Comparison of ENCODE assay signal across 11 cellular contexts in the genomic region with DNA sequence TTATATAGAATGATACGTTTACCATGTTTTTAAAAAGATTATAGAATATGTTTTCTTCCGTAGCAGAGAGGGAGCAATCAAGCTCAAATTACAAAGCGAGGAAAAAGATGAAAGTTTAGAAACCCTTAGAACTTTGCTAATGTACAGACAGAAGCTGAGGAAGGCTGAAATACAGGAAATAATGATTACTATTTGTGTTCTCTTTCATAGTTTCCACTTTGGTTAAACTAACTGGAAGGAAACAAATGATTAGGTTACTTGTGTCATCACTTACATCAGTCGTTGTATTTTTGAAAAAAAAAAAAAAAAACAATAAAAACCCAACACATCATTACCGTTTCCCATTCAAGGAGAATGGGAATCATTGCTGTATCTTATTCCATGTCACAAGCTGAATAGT.
A peak's percentile ranks its signal among the peaks of the same experiment; 100 is the strongest.
DNase-seq lines count a peak whose midpoint lies in the region; ATAC-seq, FAIRE-seq and TF ChIP-seq lines count a peak whose summit lies in the region.
"Had no signal": no experiment of that assay in that cellular context is flagged by ENCODE, and none has a peak within 500 bp of the region (broad histone marks: within the 10 kb centered on the region; RNA-seq: fewer than 3 reads in every experiment).

No MANE protein-coding gene starts in this region.

- peak overlapping the region; percentile 97 for H3K27ac Mint-ChIP-seq in activated naive CD4-positive, alpha-beta T cell treated with anti-CD3 and anti-CD28 coated beads, Interleukin-2, amount 50 U/mL, for 24 hours
- H3K27ac Mint-ChIP-seq in T-cell (peak overlapping the region; percentile 77 to 87), H9 (no peak overlapping the region)

- no peaks in the 10 kb centered on the region for H3K27me3 ChIP-seq in hepatocyte
- no peaks in the 10 kb centered on the region for H3K27me3 ChIP-seq in thoracic aorta (replicated peaks; ENCODE audit: insufficient read depth)
- H3K27me3 ChIP-seq in H9 (ENCODE audit: insufficient read depth, low read length), result no peaks in the 10 kb centered on the region
- no peaks in the 10 kb centered on the region for H3K27me3 ChIP-seq in small intestine (ENCODE audit: control insufficient read depth in 2 of 2, insufficient read depth in 2 of 2, low read length in 2 of 2)

- H2BK15ac ChIP-seq in H9 (ENCODE audit: low read depth, low read length), result no peak overlapping the region

- H2BK12ac ChIP-seq in H9 (ENCODE audit: insufficient read length, low read depth, low read length), result no peak overlapping the region

- no peak overlapping the region for H2BK20ac ChIP-seq in H9 (ENCODE audit: low read depth, low read length, poor library complexity, severe bottlenecking)

- no peak overlapping the region for H3K27ac ChIP-seq in hepatocyte
- no peak overlapping the region for H3K27ac ChIP-seq in thoracic aorta
- H3K27ac ChIP-seq in H9 (ENCODE audit: insufficient read length, low read depth, low read length), result no peak overlapping the region
- H3K27ac ChIP-seq in small intestine (ENCODE audit: low read depth in 1 of 2, low read length in 1 of 2), result no peak overlapping the region
- H3K27ac ChIP-seq: KMS-11 had no signal

- H3T11ph ChIP-seq in H9 (ENCODE audit: low read length), result no peak overlapping the region

- peak overlapping the region; percentile 15 for H3K4me2 ChIP-seq in hepatocyte
- H3K4me2 ChIP-seq in H9 (ENCODE audit: insufficient read depth, insufficient read length, low read length), result no peak overlapping the region
- H3K4me2 ChIP-seq: KMS-11 had no signal

- no peak for DNase-seq in activated naive CD4-positive, alpha-beta T cell treated with anti-CD3 and anti-CD28 coated beads, Interleukin-2, amount 50 U/mL, for 16 hours
- DNase-seq in T-cell, result no peak
- no peak for DNase-seq in hepatocyte (ENCODE audit: low spot score)
- no peak for DNase-seq in thoracic aorta (ENCODE audit: low spot score)
- DNase-seq in H9, result no peak
- no peak for DNase-seq in small intestine
- no peak for DNase-seq in GM10248 (ENCODE audit: extremely low spot score)
- DNase-seq: SIG-M5 had no signal

- no peaks in the 10 kb centered on the region for H3K27me3 Mint-ChIP-seq in activated naive CD4-positive, alpha-beta T cell treated with anti-CD3 and anti-CD28 coated beads, Interleukin-2, amount 50 U/mL, for 24 hours
- H3K27me3 Mint-ChIP-seq in T-cell, result no peaks in the 10 kb centered on the region
- no peaks in the 10 kb centered on the region for H3K27me3 Mint-ChIP-seq in H9 (ENCODE audit: low read depth)

- H2BK5ac ChIP-seq in H9 (ENCODE audit: insufficient read length, low read length), result no peak overlapping the region

- 54% methylated on average over 5 of the region's 5 CpGs for WGBS in hepatocyte (ENCODE audit: low lambda C conversion rate, missing lambda C conversion rate)
- no CpG with 5 or more reads among the region's 5 CpGs for WGBS in H9 (ENCODE audit: extremely low coverage, insufficient read length, low lambda C conversion rate)
- WGBS in small intestine, 3 donors, result 62 to 78% (median 72%) methylated on average over 5 of the region's 5 CpGs

- H3K4me1 ChIP-seq in hepatocyte (ENCODE audit: insufficient read depth), result no peaks in the 10 kb centered on the region
- H3K4me1 ChIP-seq in thoracic aorta (ENCODE audit: control insufficient read depth in 1 of 2, low read depth in 2 of 2), result peaks cover 11 to 12% of the 10 kb centered on the region in 2 donors
- no peaks in the 10 kb centered on the region for H3K4me1 ChIP-seq in H9 (ENCODE audit: insufficient read depth, low read length)
- peaks cover 0 to 3% of the 10 kb centered on the region in 2 donors for H3K4me1 ChIP-seq in small intestine (ENCODE audit: control insufficient read depth in 2 of 2, insufficient read depth in 1 of 2, low read depth in 1 of 2, low read length in 1 of 2)

- H3K36me3 ChIP-seq in hepatocyte (replicated peaks; ENCODE audit: insufficient read depth, low read depth) (no peaks in the 10 kb centered on the region), thoracic aorta (no peaks in the 10 kb centered on the region), small intestine (ENCODE audit: control insufficient read depth in 2 of 2, insufficient read depth in 2 of 2, low read length in 2 of 2) (no peaks in the 10 kb centered on the region)

- H3K4ac ChIP-seq in H9 (ENCODE audit: low read depth, low read length), result no peak overlapping the region

- peak in 2 of 4 experiments; percentile 28 to 61 for ATAC-seq in T-cell (replicated peaks in 1 of 4)
- no peak for ATAC-seq in thoracic aorta (ENCODE audit: insufficient number of reproducible peaks, low FRiP score, low read depth)

- POLR2A ChIA-PET in T-cell (lab: Charles Lee) (interaction anchor here in 1 of 2 donors (0.7 kb wide), 1 partner anchor 22 kb away, joined by 4 read pairs; no protein-coding TSS in a partner anchor), GM10248 (lab: Yijun Ruan, JAX) (no interaction called here)

- no peaks in the 10 kb centered on the region for H3K79me1 ChIP-seq in H9 (ENCODE audit: insufficient read depth, low read depth, low read length, poor library complexity, severe bottlenecking)

- H3K14ac ChIP-seq in H9 (ENCODE audit: insufficient read depth, low read length), result no peak overlapping the region

- no peak overlapping the region for H3K9ac ChIP-seq in H9 (ENCODE audit: extremely low read depth, insufficient read length, low read length)
- H3K9ac ChIP-seq: KMS-11 had no signal

- peaks cover 64% of the 10 kb centered on the region for H3K4me1 Mint-ChIP-seq in activated naive CD4-positive, alpha-beta T cell treated with anti-CD3 and anti-CD28 coated beads, Interleukin-2, amount 50 U/mL, for 24 hours
- H3K4me1 Mint-ChIP-seq in T-cell (peaks cover 38 to 44% (median 43%) of the 10 kb centered on the region in 3 donors), H9 (peaks cover 0 to 8% of the 10 kb centered on the region in 2 experiments; a peak in 2 of 4 replicates)

- H3K36me3 Mint-ChIP-seq in activated naive CD4-positive, alpha-beta T cell treated with anti-CD3 and anti-CD28 coated beads, Interleukin-2, amount 50 U/mL, for 24 hours, result peaks cover 4% of the 10 kb centered on the region
- H3K36me3 Mint-ChIP-seq in T-cell (peaks cover 4% of the 10 kb centered on the region), H9 (ENCODE audit: insufficient read depth in 1 of 3, low read depth in 3 of 3) (peaks cover 0 to 13% (median 7%) of the 10 kb centered on the region in 3 experiments; a peak in 5 of 7 replicates)

- TF ChIP-seq CTCF in hepatocyte (IDR thresholded peaks at IDR 0.05; ENCODE audit: poor library complexity), result no peak
- no peak for TF ChIP-seq CTCF in thoracic aorta (IDR thresholded peaks at IDR 0.05)
- no peak for TF ChIP-seq CTCF in H9 (conservative IDR thresholded peaks at IDR 0.05)
- TF ChIP-seq CTCF in GM10248 (IDR thresholded peaks at IDR 0.05; ENCODE audit: control extremely low read depth, extremely low read depth, low read depth, missing control alignments), result no peak

- no peak overlapping the region for H3K23ac ChIP-seq in H9 (ENCODE audit: insufficient read length, low read depth, low read length)

- H3K4me3 Mint-ChIP-seq in activated naive CD4-positive, alpha-beta T cell treated with anti-CD3 and anti-CD28 coated beads, Interleukin-2, amount 50 U/mL, for 24 hours, result peak overlapping the region; percentile 80
- peak overlapping the region; percentile 62 to 70 (median 67) for H3K4me3 Mint-ChIP-seq in T-cell
- H3K4me3 Mint-ChIP-seq in H9, result no peak overlapping the region

- H4K20me1 ChIP-seq in hepatocyte (ENCODE audit: insufficient read depth, poor library complexity, severe bottlenecking) (no peaks in the 10 kb centered on the region), H9 (ENCODE audit: control insufficient read depth, insufficient read depth, insufficient read length) (no peaks in the 10 kb centered on the region)

- peaks cover 6% of the 10 kb centered on the region for H3K9me3 Mint-ChIP-seq in activated naive CD4-positive, alpha-beta T cell treated with anti-CD3 and anti-CD28 coated beads, Interleukin-2, amount 50 U/mL, for 24 hours
- H3K9me3 Mint-ChIP-seq in T-cell (peaks cover 0 to 11% (median 5%) of the 10 kb centered on the region in 3 donors), H9 (peaks cover 8 to 12% of the 10 kb centered on the region in 2 experiments; a peak in 4 of 5 replicates)

- no peak overlapping the region for H4K8ac ChIP-seq in H9 (replicated peaks; ENCODE audit: insufficient read length, low read depth, low read length)

- no peak overlapping the region for H3K18ac ChIP-seq in H9 (ENCODE audit: insufficient read length, low read depth, low read length)

- H3K4me3 ChIP-seq in hepatocyte (no peak overlapping the region), thoracic aorta (peak overlapping the region; percentile 39), small intestine (ENCODE audit: low read depth in 1 of 2, low read length in 2 of 2) (no peak overlapping the region)

- no peaks in the 10 kb centered on the region for H3K23me2 ChIP-seq in H9 (ENCODE audit: insufficient read length, low read depth, low read length, poor library complexity, severe bottlenecking)

- CTCF ChIA-PET in T-cell (lab: Charles Lee) (interaction anchor here (0.6 to 0.7 kb wide), 3 partner anchors 330 to 393 kb away, joined by 3 to 5 read pairs (median 5); no protein-coding TSS in a partner anchor), GM10248 (lab: Yijun Ruan, JAX) (interaction anchor here (1.1 to 2.2 kb wide), 4 partner anchors 8 to 39 kb away, joined by 3 to 6 read pairs (median 4); no protein-coding TSS in a partner anchor)

- H4K5ac ChIP-seq in H9 (ENCODE audit: insufficient read length, low read depth, low read length), result no peak overlapping the region

- H3K9me2 ChIP-seq in hepatocyte (replicated peaks; ENCODE audit: insufficient read depth), result no peaks in the 10 kb centered on the region

- H3K56ac ChIP-seq in H9 (ENCODE audit: insufficient read length, low read depth, low read length), result no peak overlapping the region

- no peak overlapping the region for H2AK5ac ChIP-seq in H9 (ENCODE audit: insufficient read length, low read length)

- no peak overlapping the region for H4K91ac ChIP-seq in H9 (ENCODE audit: insufficient read length, low read depth, low read length)

- no peak for FAIRE-seq in small intestine (lab: Jason Lieb, UNC)
- FAIRE-seq: urothelium cell line had no signal

- H3K79me2 ChIP-seq in hepatocyte, result no peaks in the 10 kb centered on the region
- H3K79me2 ChIP-seq in H9 (ENCODE audit: insufficient read depth, low read length), result no peaks in the 10 kb centered on the region

- H2BK120ac ChIP-seq in H9 (ENCODE audit: low read depth, low read length, poor library complexity, severe bottlenecking), result no peak overlapping the region

- H2AFZ ChIP-seq in hepatocyte (no peak overlapping the region), H9 (ENCODE audit: low read length) (no peak overlapping the region)

- H3K9me3 ChIP-seq in hepatocyte (ENCODE audit: low read depth), result no peaks in the 10 kb centered on the region
- no peaks in the 10 kb centered on the region for H3K9me3 ChIP-seq in thoracic aorta
- H3K9me3 ChIP-seq in H9 (ENCODE audit: control insufficient read depth, low read depth, low read length), result no peaks in the 10 kb centered on the region
- no peaks in the 10 kb centered on the region for H3K9me3 ChIP-seq in small intestine (ENCODE audit: control insufficient read depth, low read depth)

Comparison
In these comparisons a context has a peak if more than half of its experiments do, and no peak if none do; other contexts are left out.
1. H3K27ac Mint-ChIP-seq: peak in activated naive CD4-positive, alpha-beta T cell treated with anti-CD3 and anti-CD28 coated beads, Interleukin-2, amount 50 U/mL, for 24 hours (single experiment) and T-cell (2 of 2); none in H9 (0 of 3).
2. H3K4me3 Mint-ChIP-seq: peak in activated naive CD4-positive, alpha-beta T cell treated with anti-CD3 and anti-CD28 coated beads, Interleukin-2, amount 50 U/mL, for 24 hours (single experiment) and T-cell (3 of 3); none in H9 (0 of 2).